In the genomic region with DNA sequence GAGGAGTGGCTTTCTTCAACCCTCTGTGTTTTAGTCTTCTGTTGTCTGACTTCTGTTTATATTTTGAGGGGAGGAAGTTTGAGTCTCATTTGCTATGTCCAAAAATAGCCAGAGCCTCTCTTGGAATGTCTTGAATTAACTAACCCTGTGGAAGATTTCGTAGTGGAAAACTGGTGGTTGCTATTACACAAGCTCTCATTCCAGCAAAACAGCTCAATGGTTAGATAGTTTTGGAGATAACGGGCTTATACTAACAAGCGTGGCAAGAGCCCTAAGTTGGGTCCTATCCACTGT, we compare ENCODE assay signal across 10 cellular contexts. TPM values are rescaled to one million over a fixed set of nuclear protein-coding genes. Genes with fewer than 3 reads are reported as not detected.
A peak's percentile ranks its signal among the peaks of the same experiment; 100 is the strongest.
DNase-seq lines count a peak whose midpoint lies in the region; ATAC-seq and TF ChIP-seq lines count a peak whose summit lies in the region.
"Had no signal": no experiment of that assay in that cellular context is flagged by ENCODE, and none has a peak within 500 bp of the region (broad histone marks: within the 10 kb centered on the region; RNA-seq: fewer than 3 reads in every experiment).

No MANE protein-coding gene starts in this region.

- H3K4me1 ChIP-seq in ectodermal cell (ENCODE audit: control insufficient read depth, insufficient read depth, low read length) (peaks cover 28% of the 10 kb centered on the region), subcutaneous abdominal adipose tissue (ENCODE audit: control insufficient read depth in 5 of 5, insufficient read depth in 5 of 5, low read length in 5 of 5) (peaks cover 6 to 44% (median 22%) of the 10 kb centered on the region in 5 donors)

- no peak overlapping the region for H3K27ac ChIP-seq in ectodermal cell (ENCODE audit: insufficient read depth, low read depth, low read length, poor library complexity, severe bottlenecking)
- peak overlapping the region; percentile 77 for H3K27ac ChIP-seq in subcutaneous abdominal adipose tissue (ENCODE audit: low read depth, low read length)
- H3K27ac ChIP-seq: HL-60 had no signal

- H3K36me3 ChIP-seq in MG63 (peaks cover 32% of the 10 kb centered on the region), ectodermal cell (ENCODE audit: control insufficient read depth, insufficient read depth, low read length) (peaks cover 16% of the 10 kb centered on the region), subcutaneous abdominal adipose tissue (ENCODE audit: control insufficient read depth in 5 of 5, insufficient read depth in 5 of 5, low read length in 5 of 5) (peaks cover 0 to 10% (median 0%) of the 10 kb centered on the region in 5 donors)

- WGBS in ectodermal cell, 2 experiments = 54 to 72% methylated on average over 3 of the region's 3 CpGs
- WGBS in lower leg skin, 2 donors = 12 to 15% methylated on average over 3 of the region's 3 CpGs

- H3K9me3 ChIP-seq in MG63 (no peaks in the 10 kb centered on the region; the same call in 1 of the 2 replicates), ectodermal cell (ENCODE audit: control insufficient read depth, low read length) (no peaks in the 10 kb centered on the region), subcutaneous abdominal adipose tissue (ENCODE audit: control insufficient read depth in 5 of 5, low read length in 5 of 5) (no peaks in the 10 kb centered on the region)

- no peak for TF ChIP-seq CTCF in lower leg skin (IDR thresholded peaks at IDR 0.05)

- H3K4me3 ChIP-seq in MG63 (peak overlapping the region; percentile 55), ectodermal cell (ENCODE audit: insufficient read depth, low read depth, low read length) (peak overlapping the region; percentile 95), lower leg skin (ENCODE audit: low read depth, poor library complexity, severe bottlenecking) (peak overlapping the region; percentile 71), subcutaneous abdominal adipose tissue (ENCODE audit: low read depth in 1 of 5, low read length in 5 of 5) (peak overlapping the region; percentile 74 to 90 (median 83))

- H3K9ac ChIP-seq in subcutaneous abdominal adipose tissue (ENCODE audit: low read length in 5 of 5) = peak overlapping the region in 4 of 5 donors; percentile 0 to 60 (median 35)

- H3K27me3 ChIP-seq in MG63 = no peaks in the 10 kb centered on the region; the same call in 1 of the 2 replicates
- H3K27me3 ChIP-seq in ectodermal cell (ENCODE audit: control insufficient read depth, insufficient read depth, low read length, poor library complexity, severe bottlenecking) = no peaks in the 10 kb centered on the region
- H3K27me3 ChIP-seq in subcutaneous abdominal adipose tissue (ENCODE audit: control insufficient read depth in 5 of 5, insufficient read depth in 4 of 5, low read length in 5 of 5) = no peaks in the 10 kb centered on the region

- intact Hi-C loops in lower leg skin (cut with DNase I; ENCODE audit: low total_unique reads) = no loop called here

- TF ChIP-seq POLR2A in lower leg skin (IDR thresholded peaks at IDR 0.05) = no peak

- no peak for ATAC-seq in GM21526 (IDR thresholded peaks at IDR 0.05; ENCODE audit: low FRiP score, unreplicated experiment)

- DNase-seq in MG63 = no peak
- no peak for DNase-seq in lower leg skin (ENCODE audit: low spot score in 2 of 2)
- no peak for DNase-seq in KG1 (lab: John Stamatoyannopoulos, UW)
- DNase-seq in activated CD8-positive, alpha-beta memory T cell treated with anti-CD3 and anti-CD28 coated beads for 24 hours = no peak
- DNase-seq in cerebellar nuclear complex (lab: John Stamatoyannopoulos, UW) = no peak
- DNase-seq: cortex of kidney had no signal

RNA-seq across cellular contexts. Expression of a gene that starts 1.6 kb away (rescaled TPM):
- 830 and 953 TPM in 2 replicates for total RNA-seq in MG63 (2014; rRNA removed; shearing (Covaris generic); ENCODE audit: low replicate concordance)
- polyA plus RNA-seq in ectodermal cell (2013, experiment 1 of 4) = 160 TPM
- polyA plus RNA-seq in ectodermal cell (2013, experiment 2 of 4) = 179 TPM
- 113 TPM for polyA plus RNA-seq in ectodermal cell (2013, experiment 3 of 4)
- polyA plus RNA-seq in ectodermal cell (2013, experiment 4 of 4) = 120 TPM
- total RNA-seq in lower leg skin = 100 to 1,000 TPM in 2 of 4 donors, 10 to 100 TPM in 2; 52.8 to 146 (median 92.4) TPM
